ENCODE assay signal across 16 cellular contexts in genomic region chr22:32761251-32761903, GRCh38. TPM values are rescaled to one million over a fixed set of nuclear protein-coding genes. Genes with fewer than 3 reads are reported as not detected.
A peak's percentile ranks its signal among the peaks of the same experiment; 100 is the strongest.
DNase-seq lines count a peak whose midpoint lies in the region; ATAC-seq, FAIRE-seq and TF ChIP-seq lines count a peak whose summit lies in the region.
"Had no signal": no experiment of that assay in that cellular context is flagged by ENCODE, and none has a peak within 500 bp of the region (broad histone marks: within the 10 kb centered on the region; RNA-seq: fewer than 3 reads in every experiment).

No MANE protein-coding gene starts in this region.

- in situ Hi-C loops in gastrocnemius medialis (cut with MboI; ENCODE audit: low sequenced_read_pairs in 4 of 4) = no loop called here

- H3K27ac ChIP-seq in SJCRH30 (no peak overlapping the region), left ventricle myocardium inferior (replicated peaks) (peak overlapping the region; percentile 88), gastrocnemius medialis (peak overlapping the region; percentile 69 to 82 (median 74))

- no peak for TF ChIP-seq POLR2A in gastrocnemius medialis (IDR thresholded peaks at IDR 0.05)

- H3K27ac Mint-ChIP-seq in activated T-cell treated with anti-CD3 and anti-CD28 coated beads, Interleukin-2, amount 50 U/mL, for 72 hours = no peak overlapping the region
- H3K27ac Mint-ChIP-seq: GM23338 had no signal

- H3K27me3 Mint-ChIP-seq in activated T-cell treated with anti-CD3 and anti-CD28 coated beads, Interleukin-2, amount 50 U/mL, for 72 hours (ENCODE audit: low read depth) = peaks cover 9% of the 10 kb centered on the region

- DNase-seq in CD1c-positive myeloid dendritic cell (ENCODE audit: extremely low spot score) = peak; percentile 13
- DNase-seq in SJCRH30 = peak; percentile 46 to 56
- DNase-seq in left ventricle myocardium inferior = no peak
- no peak for DNase-seq in gastrocnemius medialis
- DNase-seq in activated T-cell treated with anti-CD3 and anti-CD28 coated beads, Interleukin-2, amount 50 U/mL, for 72 hours = no peak
- no peak for DNase-seq in GM19239 (ENCODE audit: insufficient read length, low spot score)
- DNase-seq: activated CD4-positive, alpha-beta T cell treated with anti-CD3 and anti-CD28 coated beads for 1 hour; activated T-cell treated with anti-CD3 and anti-CD28 coated beads, Interleukin-2, amount 50 U/mL, for 1 hour; DMS79; effector CD8-positive, alpha-beta T cell; NCI-H2171 had no signal

- H3K9me3 ChIP-seq in SJCRH30 (replicated peaks) = no peaks in the 10 kb centered on the region
- peaks cover under 1% of the 10 kb centered on the region for H3K9me3 ChIP-seq in left ventricle myocardium inferior (replicated peaks)
- H3K9me3 ChIP-seq in gastrocnemius medialis = no peaks in the 10 kb centered on the region
- H3K9me3 ChIP-seq: adrenal gland had no signal

- ATAC-seq in gastrocnemius medialis (peak; percentile 12 to 22), HG03196 (IDR thresholded peaks at IDR 0.05; ENCODE audit: unreplicated experiment) (no peak), HG03521 (IDR thresholded peaks at IDR 0.05; ENCODE audit: unreplicated experiment) (no peak)
- no peak for ATAC-seq in activated T-cell treated with anti-CD3 and anti-CD28 coated beads, Interleukin-2, amount 50 U/mL, for 72 hours (replicated peaks in 1 of 2)
- ATAC-seq: GM23338 had no signal

- FAIRE-seq in GM19239 (lab: Jason Lieb, UNC) = no peak
- FAIRE-seq: GM12891 had no signal

- H3K36me3 Mint-ChIP-seq in activated T-cell treated with anti-CD3 and anti-CD28 coated beads, Interleukin-2, amount 50 U/mL, for 72 hours (ENCODE audit: insufficient read depth in 2 of 2) = no peaks in the 10 kb centered on the region

- no peaks in the 10 kb centered on the region for H3K9me3 Mint-ChIP-seq in activated T-cell treated with anti-CD3 and anti-CD28 coated beads, Interleukin-2, amount 50 U/mL, for 72 hours
- H3K9me3 Mint-ChIP-seq: GM23338 had no signal

- peaks cover 4% of the 10 kb centered on the region for H3K4me1 Mint-ChIP-seq in activated T-cell treated with anti-CD3 and anti-CD28 coated beads, Interleukin-2, amount 50 U/mL, for 72 hours (ENCODE audit: low read depth)

- intact Hi-C loops in left ventricle myocardium inferior (cut with micrococcal nuclease) (no loop called here), gastrocnemius medialis (cut with DNase I; ENCODE audit: low total_unique reads) (loop anchor here (5.0 kb wide), 1 partner anchor 134 kb away; no protein-coding TSS in a partner anchor)

- peaks cover 20% of the 10 kb centered on the region for H3K4me1 ChIP-seq in SJCRH30
- peaks cover 50% of the 10 kb centered on the region for H3K4me1 ChIP-seq in left ventricle myocardium inferior
- H3K4me1 ChIP-seq in gastrocnemius medialis = peaks cover 14 to 15% of the 10 kb centered on the region in 2 donors

- TF ChIP-seq CTCF in left ventricle myocardium inferior (IDR thresholded peaks at IDR 0.05; ENCODE audit: borderline replicate concordance) (no peak), gastrocnemius medialis (IDR thresholded peaks at IDR 0.05 in 4 of 5, conservative IDR thresholded peaks at IDR 0.05 in 1 of 5) (no peak)

- H3K4me3 ChIP-seq in SJCRH30 = no peak overlapping the region
- H3K4me3 ChIP-seq in left ventricle myocardium inferior = no peak overlapping the region
- no peak overlapping the region for H3K4me3 ChIP-seq in gastrocnemius medialis
- H3K4me3 ChIP-seq: adrenal gland, GM23338 had no signal

- no peaks in the 10 kb centered on the region for H3K36me3 ChIP-seq in SJCRH30
- no peaks in the 10 kb centered on the region for H3K36me3 ChIP-seq in left ventricle myocardium inferior
- no peaks in the 10 kb centered on the region for H3K36me3 ChIP-seq in gastrocnemius medialis
- H3K36me3 ChIP-seq: adrenal gland had no signal

- H3K27me3 ChIP-seq in SJCRH30 (no peaks in the 10 kb centered on the region), left ventricle myocardium inferior (ENCODE audit: low read depth) (no peaks in the 10 kb centered on the region), gastrocnemius medialis (no peaks in the 10 kb centered on the region)
- H3K27me3 ChIP-seq: adrenal gland had no signal

- no peak overlapping the region for H3K4me3 Mint-ChIP-seq in activated T-cell treated with anti-CD3 and anti-CD28 coated beads, Interleukin-2, amount 50 U/mL, for 72 hours
- H3K4me3 Mint-ChIP-seq: GM23338 had no signal

RNA-seq across cellular contexts. Expression of gene TIMP3, which starts 40.1 kb away (rescaled TPM):
- total RNA-seq in SJCRH30 (2014; rRNA removed; shearing (Covaris generic)) = 33.0 and 35.0 TPM in 2 replicates
- total RNA-seq in left ventricle myocardium inferior (250 TPM), gastrocnemius medialis (100 to 1,000 TPM; 102 to 247 (median 144) TPM)
- under 1 TPM in 1 of 2 donors, not detected in 1; 0.07 TPM for total RNA-seq in activated T-cell treated with anti-CD3 and anti-CD28 coated beads, Interleukin-2, amount 50 U/mL, for 72 hours

Comparison
In these comparisons a context has a peak if more than half of its experiments do, and no peak if none do; other contexts are left out.
1. DNase-seq: peak in CD1c-positive myeloid dendritic cell (single experiment) and SJCRH30 (2 of 2); none in left ventricle myocardium inferior (single experiment), gastrocnemius medialis (0 of 2), activated T-cell treated with anti-CD3 and anti-CD28 coated beads, Interleukin-2, amount 50 U/mL, for 72 hours (0 of 2) and GM19239 (single experiment).
2. ATAC-seq: peak in gastrocnemius medialis (2 of 2); none in HG03196 (single experiment), activated T-cell treated with anti-CD3 and anti-CD28 coated beads, Interleukin-2, amount 50 U/mL, for 72 hours (0 of 2) and HG03521 (single experiment).
3. RNA of gene TIMP3, which starts 40.1 kb away (total RNA-seq): 250 TPM in left ventricle myocardium inferior (single experiment), 102 to 247 TPM in gastrocnemius medialis and 33.0 to 35.0 TPM in SJCRH30; 0.07 TPM in activated T-cell treated with anti-CD3 and anti-CD28 coated beads, Interleukin-2, amount 50 U/mL, for 72 hours; every median in the first group is over 10 times any median in the second.